In genomic region chr3:31908391-31909097, GRCh38 we compare ENCODE assay signal across 11 cellular contexts.
DNase-seq lines count a peak whose midpoint lies in the region; ATAC-seq and TF ChIP-seq lines count a peak whose summit lies in the region.
"Had no signal": no experiment of that assay in that cellular context is flagged by ENCODE, and none has a peak within 500 bp of the region (broad histone marks: within the 10 kb centered on the region; RNA-seq: fewer than 3 reads in every experiment).

No MANE protein-coding gene starts in this region.

- H2AFZ ChIP-seq in SK-N-SH (ENCODE audit: low read depth), result no peak overlapping the region

- BruUV-seq in Panc1 (replicated peaks; lab: Mats Ljungman, UMichigan), result no TSS peak

- H3K4me1 Mint-ChIP-seq in memory B cell, result peaks cover 55% of the 10 kb centered on the region

- no peaks in the 10 kb centered on the region for H3K79me2 ChIP-seq in SK-N-SH (ENCODE audit: insufficient read depth)

- CTCF ChIA-PET in Panc1 (lab: Charles Lee) (no interaction called here), SK-N-SH (lab: Yijun Ruan, JAX) (interaction anchor here (0.7 kb wide), 1 partner anchor 10 kb away, joined by 3 read pairs; no protein-coding TSS in a partner anchor)

- no peaks in the 10 kb centered on the region for H3F3A ChIP-seq in SK-N-SH (replicated peaks; ENCODE audit: insufficient read depth)

- ATAC-seq in GM18517 (IDR thresholded peaks at IDR 0.05; ENCODE audit: unreplicated experiment) (peak; percentile 75), HG03097 (IDR thresholded peaks at IDR 0.05; ENCODE audit: low FRiP score, unreplicated experiment) (peak; percentile 80), Panc1 (no peak), memory B cell (ENCODE audit: low read depth) (no peak)

- in situ Hi-C loops in Panc1 (cut with HindIII; ENCODE audit: low pct_unique_long_range_greater_than_20kb, low sequenced_read_pairs), result no loop called here
- in situ Hi-C loops in G401 (cut with HindIII; ENCODE audit: low sequenced_read_pairs), result no loop called here

- H3K36me3 ChIP-seq in Panc1 (ENCODE audit: control insufficient read depth, insufficient read depth, low read length) (no peaks in the 10 kb centered on the region), SK-N-SH (replicated peaks in 1 of 2; ENCODE audit: control insufficient read depth in 1 of 2, insufficient read depth in 2 of 2, low read length in 1 of 2) (no peaks in the 10 kb centered on the region)

- no peak for DNase-seq in Panc1 (ENCODE audit: low read depth, low spot score)
- DNase-seq in memory B cell (ENCODE audit: low spot score in 2 of 2), result no peak
- no peak for DNase-seq in G401 (ENCODE audit: low spot score)
- no peak for DNase-seq in SK-N-SH
- no peak for DNase-seq in activated CD4-positive, alpha-beta T cell treated with anti-CD3 and anti-CD28 coated beads for 48 hours
- no peak for DNase-seq in NCI-H128 (lab: John Stamatoyannopoulos, UW; ENCODE audit: unreplicated experiment)
- DNase-seq: activated CD4-positive, alpha-beta T cell treated with anti-CD3 and anti-CD28 coated beads, Interleukin-2, amount 10 ng/mL, durations not matched to agents 24 days and 14 days; NCI-H1436 had no signal

- H3K27me3 ChIP-seq in Panc1 (ENCODE audit: control insufficient read depth, insufficient read depth, low read length), result no peaks in the 10 kb centered on the region
- no peaks in the 10 kb centered on the region for H3K27me3 ChIP-seq in SK-N-SH (ENCODE audit: insufficient read depth)

- POLR2A ChIA-PET in Panc1 (lab: Charles Lee) (no interaction called here), SK-N-SH (lab: Yijun Ruan, JAX) (no interaction called here)

- no peak overlapping the region for H3K9ac ChIP-seq in SK-N-SH

- no peaks in the 10 kb centered on the region for H3K9me3 Mint-ChIP-seq in memory B cell
- H3K9me3 Mint-ChIP-seq: activated CD4-positive, alpha-beta T cell treated with anti-CD3 and anti-CD28 coated beads, Interleukin-2, amount 10 ng/mL, durations not matched to agents 24 days and 14 days had no signal

- TF ChIP-seq CTCF in Panc1 (IDR thresholded peaks at IDR 0.05) (peak; percentile 33), SK-N-SH (IDR thresholded peaks at IDR 0.05) (no peak)

- peak overlapping the region; percentile 11 for H3K27ac Mint-ChIP-seq in memory B cell
- H3K27ac Mint-ChIP-seq: activated CD4-positive, alpha-beta T cell treated with anti-CD3 and anti-CD28 coated beads, Interleukin-2, amount 10 ng/mL, durations not matched to agents 24 days and 14 days had no signal

- no peak for TF ChIP-seq EP300 in SK-N-SH (IDR thresholded peaks at IDR 0.05; ENCODE audit: borderline replicate concordance in 1 of 2, low read depth in 1 of 2, low read length in 1 of 2)

- peaks cover 16% of the 10 kb centered on the region for H3K36me3 Mint-ChIP-seq in memory B cell

- TF ChIP-seq RAD21 in SK-N-SH (IDR thresholded peaks at IDR 0.05; ENCODE audit: low read length), result no peak

- H3K9me3 ChIP-seq in Panc1 (ENCODE audit: control insufficient read depth, insufficient read depth, low read depth, low read length) (no peaks in the 10 kb centered on the region), SK-N-SH (no peaks in the 10 kb centered on the region)

- H4K20me1 ChIP-seq in SK-N-SH (ENCODE audit: insufficient read depth), result no peaks in the 10 kb centered on the region

- 48% methylated on average over 5 of the region's 5 CpGs for WGBS in SK-N-SH (ENCODE audit: low lambda C conversion rate)

- H3K4me1 ChIP-seq in Panc1 (ENCODE audit: control insufficient read depth, insufficient read depth, low read length), result peaks cover 30% of the 10 kb centered on the region
- no peaks in the 10 kb centered on the region for H3K4me1 ChIP-seq in SK-N-SH (ENCODE audit: control insufficient read depth in 1 of 2, insufficient read depth in 2 of 2, low read depth in 1 of 2, low read length in 1 of 2)

- H3K4me3 ChIP-seq in Panc1 (ENCODE audit: low read depth in 2 of 2, low read length in 2 of 2) (no peak overlapping the region), SK-N-SH (ENCODE audit: low read depth in 2 of 2, low read length in 1 of 2) (no peak overlapping the region)
- H3K4me3 ChIP-seq: coronary artery had no signal

- intact Hi-C loops in Panc1 (cut with micrococcal nuclease; ENCODE audit: unreplicated experiment), result no loop called here

- no peaks in the 10 kb centered on the region for H3K27me3 Mint-ChIP-seq in memory B cell
- H3K27me3 Mint-ChIP-seq: activated CD4-positive, alpha-beta T cell treated with anti-CD3 and anti-CD28 coated beads, Interleukin-2, amount 10 ng/mL, durations not matched to agents 24 days and 14 days had no signal

- peak overlapping the region; percentile 46 for H3K4me3 Mint-ChIP-seq in memory B cell
- H3K4me3 Mint-ChIP-seq: activated CD4-positive, alpha-beta T cell treated with anti-CD3 and anti-CD28 coated beads, Interleukin-2, amount 10 ng/mL, durations not matched to agents 24 days and 14 days had no signal

- no peak overlapping the region for H3K4me2 ChIP-seq in SK-N-SH

- no peaks in the 10 kb centered on the region for H3K9me2 ChIP-seq in SK-N-SH

- H3K27ac ChIP-seq in Panc1 (ENCODE audit: low read length) (no peak overlapping the region), SK-N-SH (ENCODE audit: low read depth in 2 of 2, low read length in 1 of 2) (no peak overlapping the region)
- H3K27ac ChIP-seq: coronary artery had no signal

TF ChIP-seq in SK-N-SH, 30 proteins besides CTCF, POLR2A, EP300 and RAD21:
- no peak for TF ChIP-seq JUND (IDR thresholded peaks at IDR 0.05)

Comparison
In these comparisons a context has a peak if more than half of its experiments do, and no peak if none do; other contexts are left out.
1. ATAC-seq: peak in GM18517 (single experiment) and HG03097 (single experiment); none in Panc1 (single experiment) and memory B cell (single experiment).